In the genomic region with DNA sequence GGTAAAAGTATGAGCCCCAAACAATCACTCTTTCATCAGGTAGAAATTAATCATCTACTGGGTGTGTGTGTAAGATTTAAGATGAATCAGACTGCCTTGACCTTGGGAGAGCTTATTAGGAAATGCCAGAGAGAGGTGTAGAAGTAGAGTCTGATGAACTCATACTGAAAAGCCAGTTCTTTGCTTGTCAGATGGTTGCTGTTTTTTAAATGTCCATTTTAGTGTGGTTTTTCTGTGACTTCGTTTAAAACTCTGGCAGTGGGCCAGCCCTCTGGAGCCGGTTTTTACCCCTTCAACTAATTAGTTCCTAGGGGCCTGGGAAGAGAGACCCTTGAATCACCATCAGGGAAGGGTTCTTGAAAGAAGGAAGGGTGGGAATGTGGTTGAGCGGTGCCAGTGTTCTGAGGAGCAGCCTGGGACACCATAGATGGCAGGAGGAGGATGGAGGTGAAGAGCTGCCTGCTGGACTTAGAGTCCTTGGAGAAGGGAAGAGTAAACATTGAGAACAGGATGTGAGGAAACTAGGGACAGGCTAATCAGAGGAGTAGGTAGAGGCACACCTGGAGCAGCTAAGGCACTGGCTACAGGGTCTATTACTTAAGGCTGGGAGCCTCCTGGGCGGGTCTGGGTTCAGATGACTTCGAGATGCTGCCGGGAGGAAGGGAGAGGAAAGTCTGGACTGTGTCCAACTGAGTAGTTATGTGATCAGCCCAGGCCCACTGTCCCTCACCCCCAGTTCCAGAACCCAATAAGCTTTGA, we compare ENCODE assay signal across 8 cellular contexts.
DNase-seq lines count a peak whose midpoint lies in the region; ATAC-seq and TF ChIP-seq lines count a peak whose summit lies in the region.

No MANE protein-coding gene starts in this region.

- peak overlapping the region; percentile 89 for H3K27ac Mint-ChIP-seq in CD8-positive, alpha-beta T cell
- peak overlapping the region; percentile 90 to 93 (median 92) for H3K27ac Mint-ChIP-seq in IgD-negative memory B cell
- H3K27ac Mint-ChIP-seq in WTC11: no peak overlapping the region

- no peak for TF ChIP-seq CTCF in CD8-positive, alpha-beta T cell (IDR thresholded peaks at IDR 0.05)
- TF ChIP-seq CTCF in WTC11 (IDR thresholded peaks at IDR 0.05) (no peak), gastroesophageal sphincter (IDR thresholded peaks at IDR 0.05) (no peak)

- peak overlapping the region; percentile 81 for H3K27ac ChIP-seq in CD8-positive, alpha-beta T cell (ENCODE audit: low read depth, low read length)
- H3K27ac ChIP-seq in gastroesophageal sphincter: peak overlapping the region; percentile 99 to 100 (median 99)

- WGBS in gastroesophageal sphincter (ENCODE audit: low coverage in 1 of 2), 2 donors: 13 to 30% methylated on average over 4 to 6 of the region's 6 CpGs

- H3K36me3 ChIP-seq in CD8-positive, alpha-beta T cell (ENCODE audit: insufficient read depth, low read length): no peaks in the 10 kb centered on the region
- H3K36me3 ChIP-seq in gastroesophageal sphincter: no peaks in the 10 kb centered on the region
- no peaks in the 10 kb centered on the region for H3K36me3 ChIP-seq in skeletal muscle satellite cell (ENCODE audit: insufficient read depth, low read length)

- H3K9me3 Mint-ChIP-seq in CD8-positive, alpha-beta T cell: no peaks in the 10 kb centered on the region
- H3K9me3 Mint-ChIP-seq in IgD-negative memory B cell (no peaks in the 10 kb centered on the region), WTC11 (no peaks in the 10 kb centered on the region)

- H3K4me3 Mint-ChIP-seq in CD8-positive, alpha-beta T cell: peak overlapping the region; percentile 81
- peak overlapping the region; percentile 90 to 95 (median 94) for H3K4me3 Mint-ChIP-seq in IgD-negative memory B cell
- peak overlapping the region; percentile 75 for H3K4me3 Mint-ChIP-seq in WTC11

- CTCF ChIA-PET in CD8-positive, alpha-beta T cell (lab: Charles Lee): interaction anchor here (0.6 to 25.3 kb wide), 8 partner anchors 8 to 51 kb away, joined by 3 to 328 read pairs (median 5); no protein-coding TSS in a partner anchor
- CTCF ChIA-PET in WTC11 (lab: Charles Lee): interaction anchor here (1.6 to 3.6 kb wide), 3 partner anchors 8 to 121 kb away, joined by 4 to 13 read pairs (median 13); no protein-coding TSS in a partner anchor

- TF ChIP-seq EP300 in gastroesophageal sphincter (IDR thresholded peaks at IDR 0.05): no peak

- H3K9ac ChIP-seq in skeletal muscle satellite cell (ENCODE audit: low read depth, low read length): peak overlapping the region; percentile 96

- peaks cover 9% of the 10 kb centered on the region for H3K36me3 Mint-ChIP-seq in CD8-positive, alpha-beta T cell
- H3K36me3 Mint-ChIP-seq in IgD-negative memory B cell: peaks cover 5% of the 10 kb centered on the region
- H3K36me3 Mint-ChIP-seq in WTC11: no peaks in the 10 kb centered on the region

- POLR2A ChIA-PET in CD8-positive, alpha-beta T cell (lab: Charles Lee): interaction anchor here (1.2 to 11.6 kb wide), 3 partner anchors 9 to 41 kb away, joined by 3 to 119 read pairs (median 9); no protein-coding TSS in a partner anchor
- POLR2A ChIA-PET in WTC11 (lab: Charles Lee): interaction anchor here (1.1 to 1.4 kb wide), 2 partner anchors 9 to 12 kb away, joined by 3 read pairs; no protein-coding TSS in a partner anchor

- H3K27me3 ChIP-seq in CD8-positive, alpha-beta T cell (ENCODE audit: insufficient read depth, low read length): no peaks in the 10 kb centered on the region
- H3K27me3 ChIP-seq in gastroesophageal sphincter (no peaks in the 10 kb centered on the region), skeletal muscle satellite cell (ENCODE audit: control insufficient read depth, insufficient read depth, low read length) (no peaks in the 10 kb centered on the region)

- peak overlapping the region; percentile 80 for H3K4me3 ChIP-seq in CD8-positive, alpha-beta T cell (ENCODE audit: low read depth, low read length)
- H3K4me3 ChIP-seq in gastroesophageal sphincter (peak overlapping the region; percentile 83 to 86), skeletal muscle satellite cell (ENCODE audit: low read length) (peak overlapping the region; percentile 86)

- intact Hi-C loops in CD8-positive, alpha-beta T cell (cut with DNase I, micrococcal nuclease): loop anchor here (2.0 to 10.0 kb wide), 4 partner anchors 13 to 609 kb away; partner anchors contain the start of genes COPS8 (in 1 of the 2), ILKAP (in 1 of the 2) and PER2 (in 1 of the 2)

- H3K27me3 Mint-ChIP-seq in CD8-positive, alpha-beta T cell (ENCODE audit: low read depth): no peaks in the 10 kb centered on the region
- H3K27me3 Mint-ChIP-seq in IgD-negative memory B cell (no peaks in the 10 kb centered on the region), WTC11 (ENCODE audit: low read depth) (no peaks in the 10 kb centered on the region)

- TF ChIP-seq POLR2A in gastroesophageal sphincter (IDR thresholded peaks at IDR 0.05): no peak

- H3K4me1 Mint-ChIP-seq in CD8-positive, alpha-beta T cell (ENCODE audit: low read depth): peaks cover 78% of the 10 kb centered on the region
- H3K4me1 Mint-ChIP-seq in IgD-negative memory B cell (peaks cover 55 to 67% (median 57%) of the 10 kb centered on the region in 3 donors), WTC11 (peaks cover 68% of the 10 kb centered on the region)

- H3K4me1 ChIP-seq in CD8-positive, alpha-beta T cell (ENCODE audit: insufficient read depth, low read length): peaks cover 76% of the 10 kb centered on the region
- H3K4me1 ChIP-seq in gastroesophageal sphincter (peaks cover 16 to 90% (median 67%) of the 10 kb centered on the region in 3 donors), skeletal muscle satellite cell (ENCODE audit: control insufficient read depth, insufficient read depth, low read length) (peaks cover 65% of the 10 kb centered on the region)

- DNase-seq in CD8-positive, alpha-beta T cell: peak in 1 of 7 experiments; percentile 42
- DNase-seq in WTC11 (ENCODE audit: low spot score): no peak
- no peak for DNase-seq in central memory CD4-positive, alpha-beta T cell
- no peak for DNase-seq in T1000 (lab: John Stamatoyannopoulos, UW)

- no peak for ATAC-seq in CD8-positive, alpha-beta T cell
- ATAC-seq in WTC11 (no peak), gastroesophageal sphincter (no peak), GM18870 (IDR thresholded peaks at IDR 0.05; ENCODE audit: unreplicated experiment) (no peak)

- H3K4me2 ChIP-seq in skeletal muscle satellite cell (ENCODE audit: low read length): peak overlapping the region; percentile 88

- H3K9me3 ChIP-seq in CD8-positive, alpha-beta T cell (ENCODE audit: low read length): no peaks in the 10 kb centered on the region
- H3K9me3 ChIP-seq in gastroesophageal sphincter (no peaks in the 10 kb centered on the region), skeletal muscle satellite cell (replicated peaks; ENCODE audit: low read length) (no peaks in the 10 kb centered on the region)

TF ChIP-seq in WTC11, 78 proteins besides CTCF, POLR2A, EP300 and RAD21:
- TF ChIP-seq ZNF671 (CRISPR knock-in tag; IDR thresholded peaks at IDR 0.05) (no peak), NR2C2 (CRISPR knock-in tag; IDR thresholded peaks at IDR 0.05) (no peak), CREB1 (CRISPR knock-in tag; IDR thresholded peaks at IDR 0.05) (no peak), GABPB1 (CRISPR knock-in tag; IDR thresholded peaks at IDR 0.05) (0 out of 2 replicates have a peak, but pooled peaks have one; percentile 6), ZNF121 (CRISPR knock-in tag; IDR thresholded peaks at IDR 0.05) (no peak), MLX (CRISPR knock-in tag; IDR thresholded peaks at IDR 0.05) (no peak), ZNF317 (CRISPR knock-in tag; IDR thresholded peaks at IDR 0.05; ENCODE audit: borderline replicate concordance, low read depth) (no peak)
- TF ChIP-seq, protein P1, sequence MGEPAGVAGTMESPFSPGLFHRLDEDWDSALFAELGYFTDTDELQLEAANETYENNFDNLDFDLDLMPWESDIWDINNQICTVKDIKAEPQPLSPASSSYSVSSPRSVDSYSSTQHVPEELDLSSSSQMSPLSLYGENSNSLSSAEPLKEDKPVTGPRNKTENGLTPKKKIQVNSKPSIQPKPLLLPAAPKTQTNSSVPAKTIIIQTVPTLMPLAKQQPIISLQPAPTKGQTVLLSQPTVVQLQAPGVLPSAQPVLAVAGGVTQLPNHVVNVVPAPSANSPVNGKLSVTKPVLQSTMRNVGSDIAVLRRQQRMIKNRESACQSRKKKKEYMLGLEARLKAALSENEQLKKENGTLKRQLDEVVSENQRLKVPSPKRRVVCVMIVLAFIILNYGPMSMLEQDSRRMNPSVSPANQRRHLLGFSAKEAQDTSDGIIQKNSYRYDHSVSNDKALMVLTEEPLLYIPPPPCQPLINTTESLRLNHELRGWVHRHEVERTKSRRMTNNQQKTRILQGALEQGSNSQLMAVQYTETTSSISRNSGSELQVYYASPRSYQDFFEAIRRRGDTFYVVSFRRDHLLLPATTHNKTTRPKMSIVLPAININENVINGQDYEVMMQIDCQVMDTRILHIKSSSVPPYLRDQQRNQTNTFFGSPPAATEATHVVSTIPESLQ (CRISPR knock-in tag; IDR thresholded peaks at IDR 0.05): no peak
- TF ChIP-seq, protein P2, sequence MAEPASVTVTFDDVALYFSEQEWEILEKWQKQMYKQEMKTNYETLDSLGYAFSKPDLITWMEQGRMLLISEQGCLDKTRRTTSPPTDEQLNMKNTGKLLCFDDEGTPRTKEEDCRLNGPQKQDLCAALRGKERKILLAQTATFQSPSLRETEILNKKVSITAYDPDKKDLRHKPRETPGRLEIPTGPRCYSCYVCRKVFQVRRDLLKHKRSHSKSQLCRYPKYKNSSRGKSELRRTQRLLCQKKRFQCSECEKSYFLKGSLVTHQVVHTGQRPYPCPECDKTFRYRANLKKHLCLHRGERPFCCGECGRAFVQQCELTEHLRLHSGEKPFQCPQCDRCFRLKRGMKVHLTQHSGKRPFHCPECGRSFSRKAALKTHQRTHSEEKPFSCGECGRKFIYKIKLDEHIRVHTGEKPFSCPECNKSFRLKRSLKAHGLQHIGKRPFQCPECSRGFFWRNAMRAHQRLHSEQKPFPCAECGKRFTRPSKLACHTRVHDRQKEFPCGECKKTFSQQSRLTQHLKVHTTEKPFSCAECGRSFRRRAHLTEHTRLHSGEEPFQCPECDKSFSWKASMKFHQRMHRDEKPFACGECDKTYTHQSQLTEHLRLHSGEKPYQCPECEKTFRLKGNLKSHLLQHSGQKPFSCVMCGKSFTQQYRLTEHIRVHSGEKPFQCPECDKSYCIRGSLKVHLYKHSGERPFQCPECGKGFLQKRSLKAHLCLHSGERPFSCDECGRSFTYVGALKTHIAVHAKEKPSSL (CRISPR knock-in tag; conservative IDR thresholded peaks at IDR 0.05): no peak
